ENCODE assay signal across 18 cellular contexts in genomic region chr2:119481501-119482455, GRCh38. TPM values are rescaled to one million over a fixed set of nuclear protein-coding genes. Genes with fewer than 3 reads are reported as not detected.
DNase-seq lines count a peak whose midpoint lies in the region; ATAC-seq and TF ChIP-seq lines count a peak whose summit lies in the region.
"Had no signal": no experiment of that assay in that cellular context is flagged by ENCODE, and none has a peak within 500 bp of the region (broad histone marks: within the 10 kb centered on the region; RNA-seq: fewer than 3 reads in every experiment).

No MANE protein-coding gene starts in this region.

- H3K9me3 ChIP-seq in heart left ventricle (no peaks in the 10 kb centered on the region), lower lobe of right lung (no peaks in the 10 kb centered on the region), tibial artery (no peaks in the 10 kb centered on the region), prostate gland (no peaks in the 10 kb centered on the region)

- no peak for TF ChIP-seq POLR2A in heart left ventricle (IDR thresholded peaks at IDR 0.05)
- TF ChIP-seq POLR2A in prostate gland (IDR thresholded peaks at IDR 0.05) = no peak

- WGBS in heart left ventricle, 4 donors = 68 to 72% (median 70%) methylated on average over 13 to 16 of the region's 16 CpGs
- 64% methylated on average over 16 of the region's 16 CpGs for WGBS in prostate gland

- H3K36me3 Mint-ChIP-seq in activated T-helper 2 cell treated with anti-CD3 and anti-CD28 coated beads, Interferon-gamma antibody, Interleukin-2, Interleukin-4, amounts not matched to agents 10 μg/mL and 5 μg/mL and 100 μg/mL, durations not matched to agents 14 hours and 24 hours and 36 hours (ENCODE audit: low read depth) = no peaks in the 10 kb centered on the region
- H3K36me3 Mint-ChIP-seq: activated CD4-positive, alpha-beta memory T cell treated with anti-CD3 and anti-CD28 coated beads for 36 hours; CD4-positive, alpha-beta memory T cell had no signal

- H3K27me3 Mint-ChIP-seq in activated T-helper 2 cell treated with anti-CD3 and anti-CD28 coated beads, Interferon-gamma antibody, Interleukin-2, Interleukin-4, amounts not matched to agents 10 μg/mL and 5 μg/mL and 100 μg/mL, durations not matched to agents 14 hours and 24 hours and 36 hours (ENCODE audit: low read depth) = peaks cover 1% of the 10 kb centered on the region

- H3K4me1 ChIP-seq in heart left ventricle (peaks cover 0 to 59% (median 31%) of the 10 kb centered on the region in 12 donors), lower lobe of right lung (peaks cover 34% of the 10 kb centered on the region), tibial artery (peaks cover 0 to 51% (median 30%) of the 10 kb centered on the region in 4 donors), prostate gland (replicated peaks) (no peaks in the 10 kb centered on the region)

- intact Hi-C loops in heart left ventricle (cut with DNase I) = loop anchor here in 2 of 10 donors (5.0 kb wide), 1 partner anchor 116 kb away; no protein-coding TSS in a partner anchor
- intact Hi-C loops in cardiac septum (cut with DNase I) = loop anchor here (5.0 kb wide), 1 partner anchor 129 kb away; no protein-coding TSS in a partner anchor
- intact Hi-C loops in activated T-helper 2 cell treated with anti-CD3 and anti-CD28 coated beads, Interferon-gamma antibody, Interleukin-2, Interleukin-4, amounts not matched to agents 10 μg/mL and 5 μg/mL and 100 μg/mL, durations not matched to agents 14 hours and 24 hours and 36 hours (cut with micrococcal nuclease) = no loop called here
- intact Hi-C loops in lower lobe of right lung (cut with DNase I) = no loop called here
- intact Hi-C loops in tibial artery (cut with DNase I; ENCODE audit: low total_unique reads) = no loop called here
- intact Hi-C loops in prostate gland (cut with DNase I) = no loop called here

- TF ChIP-seq CTCF in heart left ventricle (IDR thresholded peaks at IDR 0.05) (no peak), lower lobe of right lung (IDR thresholded peaks at IDR 0.05) (no peak), tibial artery (IDR thresholded peaks at IDR 0.05) (no peak), prostate gland (IDR thresholded peaks at IDR 0.05) (no peak)

- peak overlapping the region in 9 of 12 donors; percentile 26 to 88 (median 78) for H3K27ac ChIP-seq in heart left ventricle
- no peak overlapping the region for H3K27ac ChIP-seq in lower lobe of right lung
- peak overlapping the region; percentile 57 to 65 for H3K27ac ChIP-seq in tibial artery
- H3K27ac ChIP-seq in prostate gland = no peak overlapping the region

- no peaks in the 10 kb centered on the region for H3K9me3 Mint-ChIP-seq in activated T-helper 2 cell treated with anti-CD3 and anti-CD28 coated beads, Interferon-gamma antibody, Interleukin-2, Interleukin-4, amounts not matched to agents 10 μg/mL and 5 μg/mL and 100 μg/mL, durations not matched to agents 14 hours and 24 hours and 36 hours
- H3K9me3 Mint-ChIP-seq: activated CD4-positive, alpha-beta memory T cell treated with anti-CD3 and anti-CD28 coated beads for 36 hours; activated T-cell treated with anti-CD3 and anti-CD28 coated beads, Interleukin-2, amount 50 U/mL, for 72 hours; CD4-positive, alpha-beta memory T cell; central memory CD8-positive, alpha-beta T cell had no signal

- DNase-seq in heart left ventricle (no peak), cardiac septum (ENCODE audit: low spot score) (no peak), lower lobe of right lung (no peak), tibial artery (no peak), NCI-H2196 treated with DMSO at 0.1 percent for 48 hours (lab: John Stamatoyannopoulos, UW; ENCODE audit: unreplicated experiment) (no peak), prostate gland (ENCODE audit: low spot score) (no peak)
- peak; percentile 5 for DNase-seq in activated T-helper 2 cell treated with anti-CD3 and anti-CD28 coated beads, Interferon-gamma antibody, Interleukin-2, Interleukin-4, amounts not matched to agents 10 μg/mL and 5 μg/mL and 100 μg/mL, durations not matched to agents 14 hours and 24 hours and 36 hours (ENCODE audit: low spot score)
- no peak for DNase-seq in effector CD4-positive, alpha-beta T cell
- DNase-seq: activated CD4-positive, alpha-beta memory T cell treated with anti-CD3 and anti-CD28 coated beads for 36 hours; activated T-cell treated with anti-CD3 and anti-CD28 coated beads, Interleukin-2, amount 50 U/mL, for 72 hours; CD4-positive, alpha-beta memory T cell; left colon; NCI-H1436 treated with DMSO at 0.1 percent for 48 hours; NCI-H345 had no signal

- H3K27ac Mint-ChIP-seq in activated T-helper 2 cell treated with anti-CD3 and anti-CD28 coated beads, Interferon-gamma antibody, Interleukin-2, Interleukin-4, amounts not matched to agents 10 μg/mL and 5 μg/mL and 100 μg/mL, durations not matched to agents 14 hours and 24 hours and 36 hours = no peak overlapping the region
- H3K27ac Mint-ChIP-seq: activated CD4-positive, alpha-beta memory T cell treated with anti-CD3 and anti-CD28 coated beads for 36 hours; activated T-cell treated with anti-CD3 and anti-CD28 coated beads, Interleukin-2, amount 50 U/mL, for 72 hours; CD4-positive, alpha-beta memory T cell had no signal

- no peaks in the 10 kb centered on the region for H3K4me1 Mint-ChIP-seq in activated T-helper 2 cell treated with anti-CD3 and anti-CD28 coated beads, Interferon-gamma antibody, Interleukin-2, Interleukin-4, amounts not matched to agents 10 μg/mL and 5 μg/mL and 100 μg/mL, durations not matched to agents 14 hours and 24 hours and 36 hours (ENCODE audit: low read depth)
- H3K4me1 Mint-ChIP-seq: CD4-positive, alpha-beta memory T cell; central memory CD8-positive, alpha-beta T cell had no signal

- no peak overlapping the region for H3K4me3 Mint-ChIP-seq in activated T-helper 2 cell treated with anti-CD3 and anti-CD28 coated beads, Interferon-gamma antibody, Interleukin-2, Interleukin-4, amounts not matched to agents 10 μg/mL and 5 μg/mL and 100 μg/mL, durations not matched to agents 14 hours and 24 hours and 36 hours (ENCODE audit: low read depth)
- H3K4me3 Mint-ChIP-seq: activated CD4-positive, alpha-beta memory T cell treated with anti-CD3 and anti-CD28 coated beads for 36 hours; activated T-cell treated with anti-CD3 and anti-CD28 coated beads, Interleukin-2, amount 50 U/mL, for 72 hours; CD4-positive, alpha-beta memory T cell; central memory CD8-positive, alpha-beta T cell had no signal

- no peak for ATAC-seq in heart left ventricle
- peak; percentile 44 to 59 for ATAC-seq in lower lobe of right lung
- ATAC-seq: activated T-cell treated with anti-CD3 and anti-CD28 coated beads, Interleukin-2, amount 50 U/mL, for 72 hours; left colon had no signal

- H3K4me3 ChIP-seq in heart left ventricle (no peak overlapping the region), lower lobe of right lung (no peak overlapping the region), tibial artery (no peak overlapping the region), prostate gland (no peak overlapping the region)

- H3K36me3 ChIP-seq in heart left ventricle (no peaks in the 10 kb centered on the region), lower lobe of right lung (no peaks in the 10 kb centered on the region), tibial artery (no peaks in the 10 kb centered on the region), prostate gland (no peaks in the 10 kb centered on the region)

- peaks cover 0 to 4% (median 0%) of the 10 kb centered on the region in 9 donors for H3K27me3 ChIP-seq in heart left ventricle
- H3K27me3 ChIP-seq in lower lobe of right lung (ENCODE audit: low read depth) = no peaks in the 10 kb centered on the region
- peaks cover 0 to 3% of the 10 kb centered on the region in 2 donors for H3K27me3 ChIP-seq in tibial artery
- no peaks in the 10 kb centered on the region for H3K27me3 ChIP-seq in prostate gland (replicated peaks; ENCODE audit: insufficient read depth)

RNA-seq across cellular contexts. Expression of gene SCTR, which starts 42.5 kb away (rescaled TPM):
- 1 to 10 TPM in 2 of 9 donors, under 1 TPM in 6, not detected in 1; 0.28 to 2.2 (median 0.44) TPM for total RNA-seq in heart left ventricle
- under 1 TPM in 1 of 2 donors, not detected in 1; 0.72 TPM for polyA plus RNA-seq in heart left ventricle
- total RNA-seq in cardiac septum = 0.59 TPM
- not detected in 2 replicates for total RNA-seq in activated T-helper 2 cell treated with anti-CD3 and anti-CD28 coated beads, Interferon-gamma antibody, Interleukin-2, Interleukin-4, amounts not matched to agents 10 μg/mL and 5 μg/mL and 100 μg/mL, durations not matched to agents 14 hours and 24 hours and 36 hours
- 13.2 TPM for total RNA-seq in lower lobe of right lung
- total RNA-seq in prostate gland = not detected
- total RNA-seq: activated CD4-positive, alpha-beta memory T cell treated with anti-CD3 and anti-CD28 coated beads for 36 hours; activated T-cell treated with anti-CD3 and anti-CD28 coated beads, Interleukin-2, amount 50 U/mL, for 72 hours; CD4-positive, alpha-beta memory T cell; G401; HT1080; posterior vena cava had no signal
- polyA plus RNA-seq: CD4-positive, alpha-beta memory T cell had no signal

RNA-seq across cellular contexts. Expression of gene TMEM37, which starts 50.1 kb away (rescaled TPM):
- total RNA-seq in heart left ventricle (10 to 100 TPM in 2 of 9 donors, 1 to 10 TPM in 6, under 1 TPM in 1; 0.81 to 24.6 (median 1.7) TPM), cardiac septum (1.5 TPM), lower lobe of right lung (21.7 TPM), prostate gland (1 to 10 TPM; 1.7 to 6.8 TPM)
- polyA plus RNA-seq in heart left ventricle = under 1 TPM; 0.75 to 0.88 TPM
- 0.14 TPM in 1 of 2 replicates, not detected in the other for total RNA-seq in activated T-helper 2 cell treated with anti-CD3 and anti-CD28 coated beads, Interferon-gamma antibody, Interleukin-2, Interleukin-4, amounts not matched to agents 10 μg/mL and 5 μg/mL and 100 μg/mL, durations not matched to agents 14 hours and 24 hours and 36 hours
- total RNA-seq: activated CD4-positive, alpha-beta memory T cell treated with anti-CD3 and anti-CD28 coated beads for 36 hours; activated T-cell treated with anti-CD3 and anti-CD28 coated beads, Interleukin-2, amount 50 U/mL, for 72 hours had no signal
- polyA plus RNA-seq: CD4-positive, alpha-beta memory T cell had no signal

Comparison
In these comparisons a context has a peak if more than half of its experiments do, and no peak if none do; other contexts are left out.
1. ATAC-seq: peak in lower lobe of right lung (2 of 2); none in heart left ventricle (0 of 4).
2. H3K27ac ChIP-seq: peak in heart left ventricle (9 of 12) and tibial artery (2 of 2); none in lower lobe of right lung (single experiment) and prostate gland (0 of 2).